ENCODE assay signal across 17 cellular contexts in genomic region chr12:49942921-49943662, GRCh38. TPM values are rescaled to one million over a fixed set of nuclear protein-coding genes. Genes with fewer than 3 reads are reported as not detected.
DNase-seq lines count a peak whose midpoint lies in the region; ATAC-seq and TF ChIP-seq lines count a peak whose summit lies in the region.
"Had no signal": no experiment of that assay in that cellular context is flagged by ENCODE, and none has a peak within 500 bp of the region (broad histone marks: within the 10 kb centered on the region; RNA-seq: fewer than 3 reads in every experiment).

No MANE protein-coding gene starts in this region.

- H3K9me3 ChIP-seq in RWPE2 (ENCODE audit: severe bottlenecking): no peaks in the 10 kb centered on the region
- H3K9me3 ChIP-seq: uterus had no signal

- no peak overlapping the region for H3K27ac ChIP-seq in RWPE2 (ENCODE audit: poor library complexity, severe bottlenecking)
- H3K27ac ChIP-seq: uterus, WERI-Rb-1 had no signal

- TF ChIP-seq CTCF in RWPE2 (IDR thresholded peaks at IDR 0.05; ENCODE audit: poor library complexity, severe bottlenecking): no peak

- H3K4me1 ChIP-seq in RWPE2 (ENCODE audit: insufficient read depth, poor library complexity, severe bottlenecking): peaks cover 4% of the 10 kb centered on the region
- H3K4me1 ChIP-seq: uterus had no signal

- H3K36me3 ChIP-seq in RWPE2 (ENCODE audit: low read depth): no peaks in the 10 kb centered on the region
- H3K36me3 ChIP-seq: uterus, WERI-Rb-1 had no signal

- H3K4me3 ChIP-seq in RWPE2 (ENCODE audit: severe bottlenecking): no peak overlapping the region
- H3K4me3 ChIP-seq: uterus had no signal

- intact Hi-C loops in sciatic nerve (cut with DNase I): no loop called here

- H3K27me3 ChIP-seq in RWPE2 (ENCODE audit: insufficient read depth, poor library complexity, severe bottlenecking): no peaks in the 10 kb centered on the region
- H3K27me3 ChIP-seq: uterus had no signal

- DNase-seq in HT-29 (ENCODE audit: low spot score): peak; percentile 60
- no peak for DNase-seq in RWPE2 (ENCODE audit: low spot score)
- peak; percentile 30 for DNase-seq in sciatic nerve (ENCODE audit: low spot score)
- no peak for DNase-seq in dermis blood vessel endothelial cell
- no peak for DNase-seq in GF-D8 (lab: John Stamatoyannopoulos, UW)
- DNase-seq: caudate nucleus; H7; mesendoderm; NCI-H1417; NCI-H446 treated with DMSO at 0.1 percent for 48 hours; stimulated activated naive CD4-positive, alpha-beta T cell; uterus; WERI-Rb-1 had no signal

- ATAC-seq in RWPE2 (ENCODE audit: low read depth) (peak; percentile 56; the same call in 2 of the 3 replicates), esophagus mucosa (peak; percentile 94), sciatic nerve (no peak), GM18867 (IDR thresholded peaks at IDR 0.05; ENCODE audit: unreplicated experiment) (no peak)
- ATAC-seq: SK-N-SH treated with all-trans-retinoic acid at 6 μM for 48 hours had no signal

RNA-seq across cellular contexts. Expression of gene AQP2, which starts 7.4 kb away (rescaled TPM):
- 0.10 and 0.21 TPM in 2 replicates for total RNA-seq in HT-29 (2014; rRNA removed; shearing (Covaris generic))
- total RNA-seq in esophagus mucosa: not detected
- total RNA-seq in sciatic nerve: not detected
- total RNA-seq in dermis blood vessel endothelial cell: not detected in 2 replicates
- total RNA-seq: B cell, H7, uterus had no signal

RNA-seq across cellular contexts. Expression of gene AQP5, which starts 18.6 kb away (rescaled TPM):
- total RNA-seq in HT-29 (2014; rRNA removed; shearing (Covaris generic)): 109 and 110 TPM in 2 replicates
- 1.3 TPM for total RNA-seq in esophagus mucosa
- total RNA-seq in sciatic nerve: 0.71 TPM
- total RNA-seq in dermis blood vessel endothelial cell: 0.47 and 1.4 TPM in 2 replicates
- total RNA-seq: B cell had no signal

RNA-seq across cellular contexts. Expression of gene AQP6, which starts 29.7 kb away (rescaled TPM):
- 1.8 and 2.0 TPM in 2 replicates for total RNA-seq in HT-29 (2014; rRNA removed; shearing (Covaris generic))
- total RNA-seq in esophagus mucosa (not detected), sciatic nerve (0.27 TPM), dermis blood vessel endothelial cell (0.05 TPM in 1 of 2 replicates, not detected in the other)
- total RNA-seq: B cell, H7 had no signal

RNA-seq across cellular contexts. Expression of gene FAIM2, which starts 39.4 kb away (rescaled TPM):
- 0.58 and 0.63 TPM in 2 replicates for total RNA-seq in HT-29 (2014; rRNA removed; shearing (Covaris generic))
- total RNA-seq in esophagus mucosa: 0.04 TPM
- total RNA-seq in sciatic nerve: 107 TPM
- not detected in 2 replicates for total RNA-seq in dermis blood vessel endothelial cell
- total RNA-seq: B cell, H7 had no signal

Comparison
In these comparisons a context has a peak if more than half of its experiments do, and no peak if none do; other contexts are left out.
1. DNase-seq: peak in HT-29 (single experiment) and sciatic nerve (single experiment); none in RWPE2 (single experiment), dermis blood vessel endothelial cell (single experiment) and GF-D8 (single experiment).
2. ATAC-seq: peak in RWPE2 (single experiment) and esophagus mucosa (single experiment); none in sciatic nerve (single experiment) and GM18867 (single experiment).
3. RNA of gene AQP5, which starts 18.6 kb away (total RNA-seq): 109 to 110 TPM in HT-29; 0.47 to 1.4 TPM in dermis blood vessel endothelial cell, 1.3 TPM in esophagus mucosa (single experiment) and 0.71 TPM in sciatic nerve (single experiment); every median in the first group is over 10 times any median in the second.